ENCODE assay signal across 20 cellular contexts in the genomic region with DNA sequence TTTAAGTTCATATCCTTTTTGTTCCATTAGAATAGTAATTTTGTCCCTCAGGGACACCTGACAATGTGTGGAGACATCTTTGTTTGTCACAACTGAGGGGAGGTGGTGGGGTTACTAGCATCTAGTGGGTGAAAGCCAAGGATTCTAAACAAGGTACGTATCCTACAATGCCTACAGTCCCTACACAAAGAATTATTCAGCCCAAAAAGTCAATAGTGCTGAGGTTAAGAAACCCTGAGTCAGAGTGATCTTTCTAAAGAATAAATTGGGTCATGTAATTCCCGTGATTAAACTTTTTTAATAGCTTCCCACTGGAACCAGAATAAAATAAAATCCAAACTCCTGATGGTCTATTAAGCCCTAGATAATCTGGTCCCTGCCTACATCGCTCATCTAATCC. TPM values are rescaled to one million over a fixed set of nuclear protein-coding genes. Genes with fewer than 3 reads are reported as not detected.
DNase-seq lines count a peak whose midpoint lies in the region; TF ChIP-seq lines count a peak whose summit lies in the region.
"Had no signal": no experiment of that assay in that cellular context is flagged by ENCODE, and none has a peak within 500 bp of the region (broad histone marks: within the 10 kb centered on the region; RNA-seq: fewer than 3 reads in every experiment).

No MANE protein-coding gene starts in this region.

- no peak for TF ChIP-seq CTCF in esophagus squamous epithelium (IDR thresholded peaks at IDR 0.05)
- no peak for TF ChIP-seq CTCF in GM10266 (IDR thresholded peaks at IDR 0.05; ENCODE audit: control insufficient read depth, insufficient read depth, low read depth, missing control alignments)
- no peak for TF ChIP-seq CTCF in MCF 10A (IDR thresholded peaks at IDR 0.05; ENCODE audit: unreplicated experiment)

- POLR2A ChIA-PET in MCF 10A (lab: Yijun Ruan, JAX) = interaction anchor here (1.7 to 4.0 kb wide), 2 partner anchors 78 kb away, joined by 4 to 77 read pairs; partner anchors contain the start of gene PPP3CB

- 45 to 68% methylated on average over 3 of the region's 3 CpGs for WGBS in esophagus squamous epithelium, 2 donors

- no peaks in the 10 kb centered on the region for H3K27me3 ChIP-seq in esophagus squamous epithelium
- H3K27me3 ChIP-seq: BLaER1 treated with 17β-estradiol and CSF1 and Interleukin-3, amounts not matched to agents 10 nM and 100 nM had no signal

- DNase-seq in NCI-H82 (lab: John Stamatoyannopoulos, UW) (peak; percentile 8), NCI-H82 treated with DMSO at 0.1 percent for 48 hours (lab: John Stamatoyannopoulos, UW; ENCODE audit: unreplicated experiment) (no peak), esophagus squamous epithelium (lab: John Stamatoyannopoulos, UW) (no peak), GM10266 (ENCODE audit: extremely low spot score) (no peak), MCF 10A (ENCODE audit: unreplicated experiment) (no peak)
- DNase-seq: AML-193; CD4-positive, alpha-beta T cell; CD8-positive, alpha-beta T cell; DMS 273 treated with DMSO at 0.1 percent for 48 hours; DMS153; DMS53; DMS79; DND-41; EL; GDM1 had no signal

- intact Hi-C loops in esophagus squamous epithelium (cut with DNase I) (no loop called here), MCF 10A (cut with micrococcal nuclease) (no loop called here)

- H3K4me3 ChIP-seq in esophagus squamous epithelium = no peak overlapping the region
- H3K4me3 ChIP-seq: A549; BLaER1 treated with 17β-estradiol and CSF1 and Interleukin-3, amounts not matched to agents 10 nM and 100 nM had no signal

- no peaks in the 10 kb centered on the region for H3K36me3 Mint-ChIP-seq in MCF 10A (ENCODE audit: insufficient read depth, unreplicated experiment)

- H3K27me3 Mint-ChIP-seq in MCF 10A (ENCODE audit: insufficient read depth, unreplicated experiment) = no peaks in the 10 kb centered on the region
- H3K27me3 Mint-ChIP-seq: B cell; CD4-positive, alpha-beta T cell had no signal

- H3K4me1 Mint-ChIP-seq in MCF 10A (ENCODE audit: insufficient read depth, unreplicated experiment) = peaks cover 17% of the 10 kb centered on the region

- H3K27ac Mint-ChIP-seq in MCF 10A (ENCODE audit: low read depth, unreplicated experiment) = no peak overlapping the region
- H3K27ac Mint-ChIP-seq: B cell; CD4-positive, alpha-beta T cell; CD8-positive, alpha-beta T cell had no signal

- no peaks in the 10 kb centered on the region for H3K9me3 ChIP-seq in esophagus squamous epithelium
- H3K9me3 ChIP-seq: A549; BLaER1 treated with 17β-estradiol and CSF1 and Interleukin-3, amounts not matched to agents 10 nM and 100 nM had no signal

- H3K9me3 Mint-ChIP-seq in MCF 10A (ENCODE audit: unreplicated experiment) = no peaks in the 10 kb centered on the region
- H3K9me3 Mint-ChIP-seq: CD4-positive, alpha-beta T cell; CD8-positive, alpha-beta T cell had no signal

- no TSS peak for BruUV-seq in MCF 10A (replicated peaks; lab: Mats Ljungman, UMichigan)

- TF ChIP-seq POLR2A in esophagus squamous epithelium (IDR thresholded peaks at IDR 0.05) = no peak

- peak overlapping the region in 3 of 4 donors; percentile 37 to 48 (median 43) for H3K27ac ChIP-seq in esophagus squamous epithelium
- H3K27ac ChIP-seq: 22Rv1; A549; BLaER1 treated with 17β-estradiol and CSF1 and Interleukin-3, amounts not matched to agents 10 nM and 100 nM; C4-2B had no signal

- no peaks in the 10 kb centered on the region for H3K36me3 ChIP-seq in esophagus squamous epithelium

- H3K4me1 ChIP-seq in esophagus squamous epithelium = peaks cover 12 to 45% (median 19%) of the 10 kb centered on the region in 3 donors

- H3K4me3 Mint-ChIP-seq in MCF 10A (ENCODE audit: unreplicated experiment) = no peak overlapping the region
- H3K4me3 Mint-ChIP-seq: B cell; CD4-positive, alpha-beta T cell; CD8-positive, alpha-beta T cell had no signal

- CTCF ChIA-PET in MCF 10A (lab: Yijun Ruan, JAX) = no interaction called here

RNA-seq across cellular contexts. Expression of gene ANXA7, which starts 2.7 kb away (rescaled TPM):
- total RNA-seq in esophagus squamous epithelium (100 to 1,000 TPM in 3 of 4 donors, 10 to 100 TPM in 1; 95.8 to 130 (median 108) TPM), MCF 10A (2022) (137 and 161 TPM in 2 replicates)

RNA-seq across cellular contexts. Expression of gene MSS51, which starts 16.8 kb away (rescaled TPM):
- total RNA-seq in esophagus squamous epithelium = 1 to 10 TPM in 3 of 4 donors, under 1 TPM in 1; 0.88 to 2.5 (median 2.1) TPM
- 1.8 and 2.4 TPM in 2 replicates for total RNA-seq in MCF 10A (2022)

RNA-seq across cellular contexts. Expression of gene CFAP70, which starts 57.9 kb away (rescaled TPM):
- 1 to 10 TPM in 1 of 4 donors, under 1 TPM in 3; 0.22 to 2.5 (median 0.66) TPM for total RNA-seq in esophagus squamous epithelium
- 1.5 and 2.9 TPM in 2 replicates for total RNA-seq in MCF 10A (2022)
